Comparison of ENCODE assay signal across 8 cellular contexts in genomic region chr17:81253358-81254131, GRCh38. TPM values are rescaled to one million over a fixed set of nuclear protein-coding genes. Genes with fewer than 3 reads are reported as not detected.
DNase-seq lines count a peak whose midpoint lies in the region; ATAC-seq and TF ChIP-seq lines count a peak whose summit lies in the region.

No MANE protein-coding gene starts in this region.

- peak; percentile 85 for TF ChIP-seq CTCF in Calu3 (IDR thresholded peaks at IDR 0.05; ENCODE audit: unreplicated experiment)
- peak; percentile 80 for TF ChIP-seq CTCF in LNCAP (IDR thresholded peaks at IDR 0.05)
- peak; percentile 88 to 91 for TF ChIP-seq CTCF in brain (conservative IDR thresholded peaks at IDR 0.05)

- BruUV-seq in Calu3 (replicated peaks; lab: Mats Ljungman, UMichigan): no TSS peak

- no peaks in the 10 kb centered on the region for H3K27me3 Mint-ChIP-seq in Calu3 (ENCODE audit: unreplicated experiment)
- H3K27me3 Mint-ChIP-seq in brain: no peaks in the 10 kb centered on the region

- peaks cover 68% of the 10 kb centered on the region for H3K36me3 Mint-ChIP-seq in Calu3 (ENCODE audit: insufficient read depth, unreplicated experiment)
- no peaks in the 10 kb centered on the region for H3K36me3 Mint-ChIP-seq in brain

- H3K27ac Mint-ChIP-seq in Calu3 (ENCODE audit: unreplicated experiment) (peak overlapping the region; percentile 33), brain (peak overlapping the region; percentile 81 to 96 (median 91))

- DNase-seq in Calu3 (peak; percentile 55), UCSD-AML1 (lab: John Stamatoyannopoulos, UW; ENCODE audit: unreplicated experiment) (peak; percentile 25), kidney glomerular epithelial cell (lab: John Stamatoyannopoulos, UW) (peak; percentile 36)
- DNase-seq in stimulated activated CD4-positive, alpha-beta T cell treated with anti-CD3 and anti-CD28 coated beads, TNF-alpha, amount 100 ng/mL, for 24 hours (ENCODE audit: low read depth in 3 of 3): peak; percentile 22 to 47 (median 40)

- CTCF ChIA-PET in Calu3 (lab: Charles Lee): interaction anchor here (1.0 to 1.1 kb wide), 2 partner anchors 231 to 284 kb away, joined by 3 to 4 read pairs; no protein-coding TSS in a partner anchor

- no peak overlapping the region for H3K4me3 Mint-ChIP-seq in Calu3 (ENCODE audit: low read depth, unreplicated experiment)
- peak overlapping the region; percentile 2 to 45 (median 29) for H3K4me3 Mint-ChIP-seq in brain

- H3K4me1 Mint-ChIP-seq in Calu3 (ENCODE audit: low read depth, unreplicated experiment) (no peaks in the 10 kb centered on the region), brain (peaks cover 54% of the 10 kb centered on the region)

- H3K9me3 Mint-ChIP-seq in Calu3 (ENCODE audit: low read depth, unreplicated experiment): no peaks in the 10 kb centered on the region
- peaks cover 0 to 5% (median 0%) of the 10 kb centered on the region in 5 experiments for H3K9me3 Mint-ChIP-seq in brain

- no peak for ATAC-seq in HG03045 (IDR thresholded peaks at IDR 0.05; ENCODE audit: unreplicated experiment)
- no peak for ATAC-seq in HG02840 (IDR thresholded peaks at IDR 0.05; ENCODE audit: low FRiP score, unreplicated experiment)

- intact Hi-C loops in Calu3 (cut with micrococcal nuclease; ENCODE audit: unreplicated experiment): loop anchor here (5.0 kb wide), 1 partner anchor 229 kb away; no protein-coding TSS in a partner anchor

RNA-seq across cellular contexts. Expression of gene NDUFAF8, which starts 14.4 kb away (rescaled TPM):
- 53.3 and 54.1 TPM in 2 replicates for total RNA-seq in Calu3 (2022)
- polyA plus RNA-seq in brain (ENCODE audit: insufficient read depth, low read depth, low replicate concordance): 69.2 TPM

RNA-seq across cellular contexts. Expression of gene TEPSIN, which starts 14.7 kb away (rescaled TPM):
- total RNA-seq in Calu3 (2022): 37.0 and 38.6 TPM in 2 replicates
- polyA plus RNA-seq in brain (ENCODE audit: insufficient read depth, low read depth, low replicate concordance): 10.8 TPM

RNA-seq across cellular contexts. Expression of gene CEP131, which starts 30.8 kb away (rescaled TPM):
- 25.2 and 28.2 TPM in 2 replicates for total RNA-seq in Calu3 (2022)
- polyA plus RNA-seq in brain (ENCODE audit: insufficient read depth, low read depth, low replicate concordance): 31.5 TPM

RNA-seq across cellular contexts. Expression of gene SLC38A10, which starts 41.6 kb away (rescaled TPM):
- total RNA-seq in Calu3 (2022): 120 and 121 TPM in 2 replicates
- polyA plus RNA-seq in brain (ENCODE audit: insufficient read depth, low read depth, low replicate concordance): 38.7 TPM
